Comparison of ENCODE assay signal across 12 cellular contexts in genomic region chr13:51673165-51673564, GRCh38.
"Had no signal": no experiment of that assay in that cellular context is flagged by ENCODE, and none has a peak within 500 bp of the region (broad histone marks: within the 10 kb centered on the region; RNA-seq: fewer than 3 reads in every experiment).

No MANE protein-coding gene starts in this region.

- H3K36me3 ChIP-seq: thyroid gland had no signal

- ATAC-seq: heart right ventricle had no signal

- H3K27ac Mint-ChIP-seq: activated naive CD8-positive, alpha-beta T cell treated with anti-CD3 and anti-CD28 coated beads for 36 hours had no signal

- H3K27ac ChIP-seq: dorsolateral prefrontal cortex, heart right ventricle had no signal

- H3K4me3 ChIP-seq: dorsolateral prefrontal cortex, heart right ventricle, thyroid gland had no signal

- H3K9me3 ChIP-seq: thyroid gland had no signal

- FAIRE-seq: small intestine had no signal

- H3K27me3 ChIP-seq: dorsolateral prefrontal cortex, heart right ventricle, thyroid gland had no signal

- DNase-seq: activated CD4-positive, alpha-beta T cell treated with anti-CD3 and anti-CD28 coated beads for 1 hour; activated CD4-positive, alpha-beta T cell treated with anti-CD3 and anti-CD28 coated beads, Interleukin-2, amount 50 U/mL, for 48 hours; activated gamma-delta T cell; activated naive CD8-positive, alpha-beta T cell treated with anti-CD3 and anti-CD28 coated beads for 36 hours; activated T-cell treated with anti-CD3 and anti-CD28 coated beads, Interleukin-2, amount 50 U/mL, for 48 hours; cerebellar nuclear complex; dorsolateral prefrontal cortex; heart right ventricle; islet precursor cell; posterior cingulate gyrus; small intestine; thyroid gland had no signal

- H3K27me3 Mint-ChIP-seq: activated naive CD8-positive, alpha-beta T cell treated with anti-CD3 and anti-CD28 coated beads for 36 hours had no signal

- H3K4me3 Mint-ChIP-seq: activated naive CD8-positive, alpha-beta T cell treated with anti-CD3 and anti-CD28 coated beads for 36 hours had no signal
